ENCODE assay signal across 1 cellular context in genomic region chr3:159879598-159879997, GRCh38.
TF ChIP-seq lines count a peak whose summit lies in the region.

No MANE protein-coding gene starts in this region.

TF ChIP-seq in SK-N-SH, 30 proteins besides CTCF, POLR2A, EP300 and RAD21 (continued from another document):
- TF ChIP-seq SIN3A (IDR thresholded peaks at IDR 0.05; ENCODE audit: borderline replicate concordance, low read depth, low read length), result no peak
- no peak for TF ChIP-seq POLR2AphosphoS5 (IDR thresholded peaks at IDR 0.05; ENCODE audit: low read depth, low read length)
- peak; percentile 42; the same call in 1 of the 2 replicates for TF ChIP-seq RCOR1 (IDR thresholded peaks at IDR 0.05; ENCODE audit: low read length)
- TF ChIP-seq MEF2A (IDR thresholded peaks at IDR 0.05; ENCODE audit: borderline replicate concordance, low read depth), result no peak
- no peak for TF ChIP-seq NRF1 (IDR thresholded peaks at IDR 0.05; ENCODE audit: low read depth, low read length)
- TF ChIP-seq REST (IDR thresholded peaks at IDR 0.05; ENCODE audit: low read depth, low read length), result no peak
- TF ChIP-seq FOSL2 (IDR thresholded peaks at IDR 0.05; ENCODE audit: borderline replicate concordance, low read depth), result no peak
- TF ChIP-seq ELF1 (IDR thresholded peaks at IDR 0.05), result no peak
- no peak for TF ChIP-seq TAF1 (IDR thresholded peaks at IDR 0.05; ENCODE audit: borderline replicate concordance, low read depth, low read length)
- TF ChIP-seq IRF3 (IDR thresholded peaks at IDR 0.05; ENCODE audit: low read depth, low read length), result no peak
- TF ChIP-seq USF2 (IDR thresholded peaks at IDR 0.05; ENCODE audit: borderline replicate concordance, low read depth, low read length), result no peak
- TF ChIP-seq CHD2 (IDR thresholded peaks at IDR 0.05; ENCODE audit: low read length, partially characterized antibody), result no peak
